1 cellular context compared by ENCODE assay signal in the genomic region with DNA sequence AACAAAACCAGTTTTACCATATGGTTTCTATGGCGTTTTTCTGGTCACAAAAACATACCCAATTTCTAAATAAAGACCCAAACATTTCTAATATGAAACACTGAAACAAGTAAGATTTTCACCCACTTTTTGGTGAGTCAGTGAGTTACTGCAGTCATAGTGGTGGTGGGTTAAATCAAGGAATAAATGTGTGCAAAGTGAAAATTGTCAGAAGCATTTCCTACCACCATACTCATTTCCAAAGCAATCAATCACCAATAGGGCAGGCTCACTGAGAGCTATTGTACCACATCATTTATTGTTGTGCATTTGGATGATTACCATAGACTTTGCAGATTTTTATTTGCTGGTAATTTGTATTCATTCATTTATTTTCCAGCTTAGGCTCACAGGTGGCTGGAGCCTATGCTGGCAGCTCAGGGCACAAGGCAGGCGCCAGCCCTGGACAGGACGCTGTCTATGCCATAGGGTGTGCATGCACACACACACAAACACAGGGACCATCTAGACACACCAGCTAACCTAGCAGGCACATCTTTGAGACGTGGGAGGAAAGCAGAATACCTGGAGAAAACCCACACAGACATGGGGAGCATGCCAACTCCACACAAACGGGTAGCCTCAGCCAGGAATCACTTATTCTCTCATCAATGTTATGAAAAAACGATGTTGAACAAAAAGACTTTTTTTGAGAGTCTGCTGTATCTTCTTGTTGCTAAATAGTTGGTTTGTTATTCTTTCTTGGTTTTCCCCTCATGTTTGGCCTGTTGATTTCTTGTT.
A peak's percentile ranks its signal among the peaks of the same experiment; 100 is the strongest.
TF ChIP-seq lines count a peak whose summit lies in the region.

No MANE protein-coding gene starts in this region.

TF ChIP-seq in GM12878, 131 proteins besides CTCF, POLR2A, EP300 and RAD21:
- TF ChIP-seq RUNX3 (IDR thresholded peaks at IDR 0.05; ENCODE audit: low read length) (peak; percentile 30; the same call in 1 of the 2 replicates), PML (IDR thresholded peaks at IDR 0.05; ENCODE audit: low read length) (no peak)
